In the genomic region with DNA sequence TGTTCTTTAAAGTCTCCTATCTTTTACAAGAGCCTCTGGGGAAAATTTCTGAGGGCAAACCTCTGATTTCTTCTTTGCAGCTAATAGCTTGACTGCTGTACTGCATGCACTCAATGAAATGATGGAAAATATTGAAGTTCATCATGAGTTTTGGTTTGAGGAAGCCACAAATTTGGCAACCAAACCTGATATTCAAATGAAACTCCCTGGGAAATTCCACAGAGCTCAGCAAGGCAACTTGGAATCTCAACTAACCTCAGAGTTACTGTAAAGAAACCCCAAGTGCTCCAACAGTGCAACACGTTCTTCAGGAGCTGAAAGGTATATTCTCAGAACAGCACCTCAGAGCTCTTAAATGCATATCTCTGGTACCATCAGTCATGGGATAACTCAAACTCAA, we compare ENCODE assay signal across 1 cellular context.
TF ChIP-seq lines count a peak whose summit lies in the region.

No MANE protein-coding gene starts in this region.

TF ChIP-seq in H1, 55 proteins besides CTCF, POLR2A, EP300 and RAD21:
- TF ChIP-seq SIN3A (conservative IDR thresholded peaks at IDR 0.05 in 1 of 2, IDR thresholded peaks at IDR 0.05 in 1 of 2; ENCODE audit: low read depth in 1 of 2, low read length in 2 of 2) (no peak), CHD2 (IDR thresholded peaks at IDR 0.05; ENCODE audit: low read length) (no peak), NANOG (IDR thresholded peaks at IDR 0.05; ENCODE audit: insufficient read depth, low read depth, low read length, poor library complexity, severe bottlenecking) (no peak), JUND (IDR thresholded peaks at IDR 0.05; ENCODE audit: low read length) (no peak), RBBP5 (IDR thresholded peaks at IDR 0.05; ENCODE audit: borderline replicate concordance, low read depth, low read length) (no peak)
